In the genomic region with DNA sequence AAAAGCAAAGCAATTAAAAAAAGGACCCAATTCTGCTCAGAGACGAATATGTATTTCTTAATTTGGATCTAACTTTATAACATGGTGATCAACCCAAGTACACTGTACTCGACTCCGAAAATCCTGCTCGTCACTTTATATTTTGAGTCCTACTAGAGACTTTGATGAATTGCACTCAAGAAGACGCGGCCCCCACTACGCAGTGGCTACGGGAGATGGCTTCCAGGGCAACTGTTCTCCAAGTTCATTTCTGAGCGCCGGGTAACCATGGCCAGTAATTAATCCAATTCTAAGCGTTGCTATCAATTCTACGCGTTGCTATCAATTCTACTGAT, we compare ENCODE assay signal across 8 cellular contexts. TPM values are rescaled to one million over a fixed set of nuclear protein-coding genes. Genes with fewer than 3 reads are reported as not detected.
DNase-seq lines count a peak whose midpoint lies in the region; ATAC-seq and TF ChIP-seq lines count a peak whose summit lies in the region.

No MANE protein-coding gene starts in this region.

- no peak for TF ChIP-seq POLR2A in testis (IDR thresholded peaks at IDR 0.05)

- ATAC-seq in GM18868 (IDR thresholded peaks at IDR 0.05; ENCODE audit: unreplicated experiment) (peak; percentile 17), HG03064 (IDR thresholded peaks at IDR 0.05; ENCODE audit: low read depth, unreplicated experiment) (peak; percentile 17), lower lobe of right lung (peak; percentile 44 to 54)

- TF ChIP-seq EP300 in SK-N-SH (IDR thresholded peaks at IDR 0.05; ENCODE audit: borderline replicate concordance in 1 of 2, low read depth in 1 of 2, low read length in 1 of 2) = no peak

- H2AFZ ChIP-seq in SK-N-SH (ENCODE audit: low read depth) = peak overlapping the region; percentile 56

- peak overlapping the region; percentile 93 for H3K9ac ChIP-seq in SK-N-SH

- H4K20me1 ChIP-seq in SK-N-SH (ENCODE audit: insufficient read depth) = peaks cover 3% of the 10 kb centered on the region; the same call in 1 of the 2 replicates

- CTCF ChIA-PET in SK-N-SH (lab: Yijun Ruan, JAX) = interaction anchor here (0.8 to 1.6 kb wide), 3 partner anchors 10 to 78 kb away, joined by 3 to 4 read pairs (median 4); no protein-coding TSS in a partner anchor

- H3K79me2 ChIP-seq in SK-N-SH (ENCODE audit: insufficient read depth) = peaks cover 56% of the 10 kb centered on the region

- WGBS in SK-N-SH (ENCODE audit: low lambda C conversion rate) = under 1% methylated on average over 12 of the region's 13 CpGs
- WGBS in testis, 2 donors = 1 to 2% methylated on average over 13 of the region's 13 CpGs

- H3K27ac ChIP-seq in SK-N-SH (ENCODE audit: low read depth in 2 of 2, low read length in 1 of 2) (peak overlapping the region; percentile 84 to 89), coronary artery (peak overlapping the region; percentile 73 to 88), lower lobe of right lung (peak overlapping the region; percentile 97), testis (peak overlapping the region; percentile 79)

- DNase-seq in Ammon's horn (ENCODE audit: low spot score) (peak; percentile 24), SK-N-SH (peak; percentile 46), coronary artery (ENCODE audit: low spot score) (no peak), lower lobe of right lung (no peak), testis (peak; percentile 58)
- no peak for DNase-seq in effector CD4-positive, alpha-beta T cell

- no peaks in the 10 kb centered on the region for H3K9me2 ChIP-seq in SK-N-SH

- intact Hi-C loops in lower lobe of right lung (cut with DNase I) = no loop called here
- intact Hi-C loops in testis (cut with DNase I; ENCODE audit: low total_unique reads) = no loop called here

- TF ChIP-seq RAD21 in SK-N-SH (IDR thresholded peaks at IDR 0.05; ENCODE audit: low read length) = no peak

- no peaks in the 10 kb centered on the region for H3K9me3 ChIP-seq in SK-N-SH
- H3K9me3 ChIP-seq in lower lobe of right lung = no peaks in the 10 kb centered on the region
- no peaks in the 10 kb centered on the region for H3K9me3 ChIP-seq in testis

- TF ChIP-seq CTCF in SK-N-SH (IDR thresholded peaks at IDR 0.05) (no peak), coronary artery (IDR thresholded peaks at IDR 0.05) (no peak), lower lobe of right lung (IDR thresholded peaks at IDR 0.05) (no peak), testis (IDR thresholded peaks at IDR 0.05) (no peak)

- peak overlapping the region; percentile 80 for H3K4me2 ChIP-seq in SK-N-SH

- H3K27me3 ChIP-seq in SK-N-SH (ENCODE audit: insufficient read depth) = no peaks in the 10 kb centered on the region
- no peaks in the 10 kb centered on the region for H3K27me3 ChIP-seq in lower lobe of right lung (ENCODE audit: low read depth)
- no peaks in the 10 kb centered on the region for H3K27me3 ChIP-seq in testis

- POLR2A ChIA-PET in SK-N-SH (lab: Yijun Ruan, JAX) = no interaction called here

- peaks cover 0 to 7% of the 10 kb centered on the region in 2 experiments for H3K36me3 ChIP-seq in SK-N-SH (replicated peaks in 1 of 2; ENCODE audit: control insufficient read depth in 1 of 2, insufficient read depth in 2 of 2, low read length in 1 of 2)
- peaks cover 4% of the 10 kb centered on the region for H3K36me3 ChIP-seq in lower lobe of right lung
- H3K36me3 ChIP-seq in testis (ENCODE audit: low read depth, missing control alignments) = no peaks in the 10 kb centered on the region

- no peaks in the 10 kb centered on the region; a peak in 1 of 4 replicates for H3K4me1 ChIP-seq in SK-N-SH (ENCODE audit: control insufficient read depth in 1 of 2, insufficient read depth in 2 of 2, low read depth in 1 of 2, low read length in 1 of 2)
- peaks cover 16% of the 10 kb centered on the region for H3K4me1 ChIP-seq in lower lobe of right lung
- H3K4me1 ChIP-seq in testis = no peaks in the 10 kb centered on the region

- H3K4me3 ChIP-seq in SK-N-SH (ENCODE audit: low read depth in 2 of 2, low read length in 1 of 2) (peak overlapping the region; percentile 78 to 85), coronary artery (peak overlapping the region; percentile 81), lower lobe of right lung (peak overlapping the region; percentile 99), testis (peak overlapping the region; percentile 67 to 85)

- peaks cover 5% of the 10 kb centered on the region for H3F3A ChIP-seq in SK-N-SH (replicated peaks; ENCODE audit: insufficient read depth)

TF ChIP-seq in SK-N-SH, 30 proteins besides CTCF, POLR2A, EP300 and RAD21:
- TF ChIP-seq TCF12 (IDR thresholded peaks at IDR 0.05) (no peak), RXRA (IDR thresholded peaks at IDR 0.05; ENCODE audit: borderline replicate concordance, low read depth) (no peak), POLR2AphosphoS5 (IDR thresholded peaks at IDR 0.05; ENCODE audit: low read depth, low read length) (no peak; the same call in 1 of the 2 replicates), GABPA (IDR thresholded peaks at IDR 0.05; ENCODE audit: low read depth) (no peak), MEF2A (IDR thresholded peaks at IDR 0.05; ENCODE audit: borderline replicate concordance, low read depth) (no peak), RFX5 (IDR thresholded peaks at IDR 0.05; ENCODE audit: low read length) (no peak), YY1 (IDR thresholded peaks at IDR 0.05; ENCODE audit: low read depth) (0 out of 2 replicates have a peak, but pooled peaks have one; percentile 10), FOXM1 (IDR thresholded peaks at IDR 0.05; ENCODE audit: low read depth) (no peak)

RNA-seq across cellular contexts. Expression of a gene that starts 0.7 kb away (rescaled TPM):
- polyA plus RNA-seq in SK-N-SH (2012; rRNA removed) (39.4 and 59.0 TPM in 2 replicates), testis (ENCODE audit: insufficient read depth, low read depth, low replicate concordance) (176 TPM)
- 43.9 and 46.6 TPM in 2 replicates for polyA plus RNA-seq in SK-N-SH (2012; cell fraction: cytosol; rRNA removed)
- 55.2 and 89.7 TPM in 2 replicates for polyA plus RNA-seq in SK-N-SH (2012; cell fraction: nucleus; rRNA removed)
- total RNA-seq in lower lobe of right lung (55.3 TPM), testis (100 to 1,000 TPM; 109 to 119 TPM)

RNA-seq across cellular contexts. Expression of a gene that starts 46.7 kb away (rescaled TPM):
- polyA plus RNA-seq in SK-N-SH (2012; rRNA removed) = not detected in 2 replicates
- not detected in 2 replicates for polyA plus RNA-seq in SK-N-SH (2012; cell fraction: cytosol; rRNA removed)
- not detected in 2 replicates for polyA plus RNA-seq in SK-N-SH (2012; cell fraction: nucleus; rRNA removed)
- not detected for total RNA-seq in lower lobe of right lung
- total RNA-seq in testis = 1 to 10 TPM; 5.1 to 6.9 TPM
- polyA plus RNA-seq in testis (ENCODE audit: insufficient read depth, low read depth, low replicate concordance) = 9.2 TPM

RNA-seq across cellular contexts. Expression of a gene that starts 58.2 kb away (rescaled TPM):
- 29.0 TPM in 2 replicates for polyA plus RNA-seq in SK-N-SH (2012; rRNA removed)
- polyA plus RNA-seq in SK-N-SH (2012; cell fraction: cytosol; rRNA removed) = 26.0 and 35.4 TPM in 2 replicates
- 30.5 and 49.8 TPM in 2 replicates for polyA plus RNA-seq in SK-N-SH (2012; cell fraction: nucleus; rRNA removed)
- total RNA-seq in lower lobe of right lung = 33.2 TPM
- total RNA-seq in testis = 10 to 100 TPM; 45.7 to 48.1 TPM
- polyA plus RNA-seq in testis (ENCODE audit: insufficient read depth, low read depth, low replicate concordance) = 58.3 TPM

RNA-seq across cellular contexts. Expression of a gene that starts 59.6 kb away (rescaled TPM):
- 24.2 and 30.4 TPM in 2 replicates for polyA plus RNA-seq in SK-N-SH (2012; rRNA removed)
- polyA plus RNA-seq in SK-N-SH (2012; cell fraction: cytosol; rRNA removed) = 35.4 and 46.3 TPM in 2 replicates
- polyA plus RNA-seq in SK-N-SH (2012; cell fraction: nucleus; rRNA removed) = 10.6 and 17.8 TPM in 2 replicates
- total RNA-seq in lower lobe of right lung = 30.6 TPM
- 10 to 100 TPM; 16.8 to 18.0 TPM for total RNA-seq in testis
- polyA plus RNA-seq in testis (ENCODE audit: insufficient read depth, low read depth, low replicate concordance) = 27.1 TPM

Comparison
In these comparisons a context has a peak if more than half of its experiments do, and no peak if none do; other contexts are left out.
1. DNase-seq: peak in Ammon's horn (single experiment), SK-N-SH (single experiment) and testis (single experiment); none in coronary artery (single experiment), lower lobe of right lung (single experiment) and effector CD4-positive, alpha-beta T cell (single experiment).
2. Peak in every context shown above with its lines, with median percentiles within 50 percentile points of each other: ATAC-seq, H3K27ac ChIP-seq and H3K4me3 ChIP-seq.